In the genomic region with DNA sequence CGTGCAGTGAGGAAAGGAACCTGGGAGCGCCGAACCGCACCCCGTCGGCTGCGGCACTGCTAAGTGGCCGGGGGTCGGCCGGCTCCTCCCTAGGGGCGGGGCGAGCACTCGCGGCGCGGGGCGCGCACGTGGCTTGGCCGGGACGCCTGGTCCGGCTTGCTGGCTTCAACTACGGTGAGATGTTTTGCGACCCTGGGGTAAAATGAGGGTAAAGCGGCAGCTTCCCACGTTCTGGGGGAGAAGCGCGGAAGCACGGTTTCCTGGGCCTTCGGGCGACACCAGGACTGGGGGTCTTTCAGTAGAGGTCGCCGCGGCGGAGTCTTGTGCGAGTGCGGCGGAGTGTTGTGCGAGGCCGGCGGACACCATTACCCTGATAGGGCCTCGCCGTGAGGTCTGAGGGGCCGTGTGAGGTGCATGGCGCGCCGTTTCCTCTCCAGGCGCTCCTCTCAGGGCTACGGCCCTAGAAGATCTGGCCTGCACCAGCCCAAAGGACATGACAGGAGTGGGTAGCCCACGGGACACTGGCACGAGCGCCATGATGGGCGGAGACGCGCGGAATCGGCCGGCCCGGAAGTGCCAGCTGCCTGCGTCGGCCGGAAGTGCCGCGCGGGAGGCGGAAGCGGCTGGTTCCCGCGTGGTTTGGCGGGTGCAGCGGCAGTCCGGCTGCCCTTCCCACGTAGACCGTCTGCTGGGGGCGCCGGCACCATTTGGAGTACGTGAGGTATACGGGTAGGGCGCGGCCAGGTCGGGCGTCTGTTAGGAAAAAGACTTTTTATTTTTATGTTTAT, we compare ENCODE assay signal across 8 cellular contexts. TPM values are rescaled to one million over a fixed set of nuclear protein-coding genes. Genes with fewer than 3 reads are reported as not detected.
DNase-seq lines count a peak whose midpoint lies in the region; ATAC-seq, FAIRE-seq and TF ChIP-seq lines count a peak whose summit lies in the region.

A gene with protein sequence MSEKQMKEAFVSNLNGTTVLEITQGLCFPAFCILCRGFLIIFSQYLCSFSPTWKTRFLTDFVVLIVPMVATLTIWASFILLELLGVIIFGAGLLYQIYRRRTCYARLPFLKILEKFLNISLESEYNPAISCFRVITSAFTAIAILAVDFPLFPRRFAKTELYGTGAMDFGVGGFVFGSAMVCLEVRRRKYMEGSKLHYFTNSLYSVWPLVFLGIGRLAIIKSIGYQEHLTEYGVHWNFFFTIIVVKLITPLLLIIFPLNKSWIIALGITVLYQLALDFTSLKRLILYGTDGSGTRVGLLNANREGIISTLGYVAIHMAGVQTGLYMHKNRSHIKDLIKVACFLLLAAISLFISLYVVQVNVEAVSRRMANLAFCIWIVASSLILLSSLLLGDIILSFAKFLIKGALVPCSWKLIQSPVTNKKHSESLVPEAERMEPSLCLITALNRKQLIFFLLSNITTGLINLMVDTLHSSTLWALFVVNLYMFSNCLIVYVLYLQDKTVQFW (plus strand): TSS at position 107 of the 788 bp plus-strand sequence. CDS start 2,115 bp downstream, outside the sequence.

- H3K4me1 ChIP-seq in kidney (ENCODE audit: control insufficient read depth in 1 of 2, insufficient read depth in 1 of 2, low read depth in 1 of 2, low read length in 2 of 2): peaks cover 3 to 6% of the 10 kb centered on the region in 2 donors

- no peak for FAIRE-seq in kidney (lab: Jason Lieb, UNC)

- H3K9me3 ChIP-seq in kidney (ENCODE audit: control insufficient read depth in 1 of 2, low read length in 2 of 2): no peaks in the 10 kb centered on the region

- H3K4me3 ChIP-seq in AG09309 (ENCODE audit: control insufficient read depth, low read depth, low read length): peak within 1 kb of the TSS; percentile 65
- H3K4me3 ChIP-seq in kidney (ENCODE audit: low read length in 2 of 2): peak within 1 kb of the TSS; percentile 89 to 96

- H3K9ac ChIP-seq in kidney (ENCODE audit: low read length in 2 of 2): peak within 1 kb of the TSS; percentile 91 to 93

- H3K27ac ChIP-seq in kidney (ENCODE audit: low read depth in 2 of 2, low read length in 2 of 2): peak within 1 kb of the TSS; percentile 97 to 98

- DNase-seq in AG09309 (ENCODE audit: low read depth) (peak; percentile 25), NCI-H446 (lab: John Stamatoyannopoulos, UW) (peak; percentile 80 to 93), kidney (peak; percentile 96)
- DNase-seq in central memory CD4-positive, alpha-beta T cell: peak; percentile 80
- DNase-seq in stimulated activated CD4-positive, alpha-beta T cell treated with anti-CD3 and anti-CD28 coated beads, Interleukin-15, amount 100 ng/mL, for 1 hour (ENCODE audit: low read depth in 1 of 2, low spot score in 1 of 2): peak; percentile 69 to 83

- peaks cover 5% of the 10 kb centered on the region in 2 donors for H3K36me3 ChIP-seq in kidney (ENCODE audit: control insufficient read depth in 1 of 2, insufficient read depth in 2 of 2, low read length in 2 of 2)

- TF ChIP-seq CTCF in AG09309 (IDR thresholded peaks at IDR 0.05; ENCODE audit: control insufficient read depth, insufficient read depth, low read depth, low read length, missing control alignments): no peak
- no peak for TF ChIP-seq CTCF in kidney (IDR thresholded peaks at IDR 0.05; ENCODE audit: borderline replicate concordance, extremely low read depth, insufficient read depth)

- ATAC-seq in GM19025 (IDR thresholded peaks at IDR 0.05; ENCODE audit: low read depth, unreplicated experiment): peak; percentile 61
- peak; percentile 79 for ATAC-seq in HG03280 (IDR thresholded peaks at IDR 0.05; ENCODE audit: unreplicated experiment)
- peak; percentile 87 to 88 for ATAC-seq in activated CD4-positive, CD25-positive, alpha-beta regulatory T cell treated with anti-CD3 and anti-CD28 coated beads, Interleukin-2, amount 50 U/mL, for 24 hours

- intact Hi-C loops in kidney (cut with DNase I): no loop called here

RNA-seq across cellular contexts. Expression of the gene that starts here (rescaled TPM):
- total RNA-seq in kidney: 11.1 TPM
- 4.7 TPM for polyA plus RNA-seq in kidney (ENCODE audit: insufficient read depth, low read depth, low replicate concordance)

Comparison
In these comparisons a context has a peak if more than half of its experiments do, and no peak if none do; other contexts are left out.
1. Peak in every context shown above with its lines: DNase-seq, ATAC-seq, H3K4me3 ChIP-seq and H3K27ac ChIP-seq.
2. DNase-seq: peak in every context shown above with its lines; median percentile 96 in kidney; 86 in NCI-H446; 80 in central memory CD4-positive, alpha-beta T cell; 76 in stimulated activated CD4-positive, alpha-beta T cell treated with anti-CD3 and anti-CD28 coated beads, Interleukin-15, amount 100 ng/mL, for 1 hour; 25 in AG09309.